ENCODE assay signal across 1 cellular context in the genomic region with DNA sequence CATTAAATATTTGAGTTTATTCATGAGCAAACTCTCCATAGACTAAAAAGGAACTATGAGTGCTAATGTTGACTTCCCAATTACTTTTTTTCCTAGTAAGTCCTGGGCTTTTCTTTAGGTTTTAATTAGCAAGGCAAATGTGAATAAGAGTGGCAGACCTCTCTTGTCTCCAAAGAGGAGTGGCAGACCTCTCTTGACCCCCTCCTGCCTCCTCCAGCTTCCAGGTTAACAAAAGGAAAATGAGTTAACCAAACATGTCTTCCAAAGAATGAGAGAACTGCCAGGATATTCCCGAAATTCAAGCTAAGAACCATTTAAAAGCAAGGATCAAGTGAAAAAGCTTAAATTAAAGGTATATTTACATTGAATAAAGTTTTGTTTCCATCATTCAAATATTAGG.
TF ChIP-seq lines count a peak whose summit lies in the region.

No MANE protein-coding gene starts in this region.

TF ChIP-seq in H1, 55 proteins besides CTCF, POLR2A, EP300 and RAD21:
- TF ChIP-seq, protein P1, sequence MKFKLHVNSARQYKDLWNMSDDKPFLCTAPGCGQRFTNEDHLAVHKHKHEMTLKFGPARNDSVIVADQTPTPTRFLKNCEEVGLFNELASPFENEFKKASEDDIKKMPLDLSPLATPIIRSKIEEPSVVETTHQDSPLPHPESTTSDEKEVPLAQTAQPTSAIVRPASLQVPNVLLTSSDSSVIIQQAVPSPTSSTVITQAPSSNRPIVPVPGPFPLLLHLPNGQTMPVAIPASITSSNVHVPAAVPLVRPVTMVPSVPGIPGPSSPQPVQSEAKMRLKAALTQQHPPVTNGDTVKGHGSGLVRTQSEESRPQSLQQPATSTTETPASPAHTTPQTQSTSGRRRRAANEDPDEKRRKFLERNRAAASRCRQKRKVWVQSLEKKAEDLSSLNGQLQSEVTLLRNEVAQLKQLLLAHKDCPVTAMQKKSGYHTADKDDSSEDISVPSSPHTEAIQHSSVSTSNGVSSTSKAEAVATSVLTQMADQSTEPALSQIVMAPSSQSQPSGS (IDR thresholded peaks at IDR 0.05; ENCODE audit: low read length) = no peak
- no peak for TF ChIP-seq GABPA (IDR thresholded peaks at IDR 0.05; ENCODE audit: borderline replicate concordance, insufficient read depth, low read length)
- 0 out of 2 replicates have a peak, but pooled peaks have one; percentile 12 for TF ChIP-seq YY1 (IDR thresholded peaks at IDR 0.05; ENCODE audit: low read depth, low read length)
- no peak for TF ChIP-seq NRF1 (IDR thresholded peaks at IDR 0.05; ENCODE audit: low read depth, low read length)
